ENCODE assay signal across 9 cellular contexts in the genomic region with DNA sequence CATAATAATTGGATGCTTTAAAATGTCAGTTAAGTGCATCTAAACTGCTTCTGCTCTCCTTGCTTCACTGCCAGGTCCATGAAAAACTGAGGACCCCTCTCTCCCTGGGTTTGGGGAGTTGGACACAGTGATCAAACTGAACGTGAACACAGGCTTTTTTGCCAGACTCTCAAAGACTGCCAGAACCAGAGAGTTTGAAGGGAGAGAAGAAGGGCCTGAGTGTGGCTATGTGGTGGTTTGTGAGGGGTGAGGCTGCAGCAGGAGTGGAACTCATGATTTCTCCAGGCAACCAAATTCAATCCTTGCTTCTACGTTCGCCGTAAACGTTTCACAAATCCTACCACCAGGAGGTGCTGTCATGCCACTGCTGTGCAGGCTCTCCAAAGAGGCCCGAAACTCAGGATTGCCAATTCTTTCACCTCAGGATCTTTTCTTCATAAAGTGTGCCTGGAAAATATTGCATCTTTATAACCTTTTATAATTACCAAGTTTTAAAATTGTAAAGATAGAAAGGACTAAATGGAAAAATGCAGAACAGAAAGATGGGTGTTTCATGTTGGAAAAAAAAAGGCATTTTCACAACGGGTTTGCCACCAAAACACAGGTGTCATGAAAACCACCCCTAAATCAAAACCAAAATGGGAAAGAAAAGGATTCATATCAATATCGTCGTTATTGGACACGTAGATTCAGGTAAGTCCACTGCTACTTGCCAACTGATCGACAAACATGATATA. TPM values are rescaled to one million over a fixed set of nuclear protein-coding genes. Genes with fewer than 3 reads are reported as not detected.
DNase-seq lines count a peak whose midpoint lies in the region; ATAC-seq, FAIRE-seq and TF ChIP-seq lines count a peak whose summit lies in the region.
"Had no signal": no experiment of that assay in that cellular context is flagged by ENCODE, and none has a peak within 500 bp of the region (broad histone marks: within the 10 kb centered on the region; RNA-seq: fewer than 3 reads in every experiment).

No MANE protein-coding gene starts in this region.

- no peaks in the 10 kb centered on the region for H3K79me2 ChIP-seq in endothelial cell of umbilical vein (ENCODE audit: control insufficient read depth, insufficient read depth, low read length)

- no peaks in the 10 kb centered on the region for H3K9me3 ChIP-seq in endothelial cell of umbilical vein (replicated peaks; ENCODE audit: control insufficient read depth, insufficient read depth, low read length)

- no peaks in the 10 kb centered on the region for H3K9me1 ChIP-seq in endothelial cell of umbilical vein (replicated peaks; ENCODE audit: control insufficient read depth, extremely low read depth, insufficient read depth, low read length)

- H3K27me3 ChIP-seq in endothelial cell of umbilical vein (ENCODE audit: control insufficient read depth in 2 of 2, insufficient read depth in 2 of 2, low read length in 2 of 2) = no peaks in the 10 kb centered on the region

- H3K4me3 ChIP-seq in endothelial cell of umbilical vein (replicated peaks in 1 of 3; ENCODE audit: insufficient read depth in 1 of 3, low read depth in 1 of 3, low read length in 3 of 3) = no peak overlapping the region

- peaks cover 6% of the 10 kb centered on the region for H3K4me1 ChIP-seq in endothelial cell of umbilical vein (ENCODE audit: control insufficient read depth, extremely low read depth, insufficient read depth, low read length)

- H3K9me3 Mint-ChIP-seq in activated CD4-positive, alpha-beta T cell treated with anti-CD3 and anti-CD28 coated beads for 36 hours (ENCODE audit: low read depth) = no peaks in the 10 kb centered on the region
- peaks cover 3% of the 10 kb centered on the region for H3K9me3 Mint-ChIP-seq in mesothelial cell of epicardium
- H3K9me3 Mint-ChIP-seq: stimulated activated naive CD8-positive, alpha-beta T cell treated with anti-CD3 and anti-CD28 coated beads, Interleukin-15, Interleukin-2, amounts not matched to agents 100 ng/mL and 50 ng/mL, for 24 hours had no signal

- H4K20me1 ChIP-seq in endothelial cell of umbilical vein (replicated peaks; ENCODE audit: control insufficient read depth, extremely low read depth, insufficient read depth, low read length) = no peaks in the 10 kb centered on the region

- H3K27me3 Mint-ChIP-seq in activated CD4-positive, alpha-beta T cell treated with anti-CD3 and anti-CD28 coated beads for 36 hours = peaks cover 25% of the 10 kb centered on the region
- H3K27me3 Mint-ChIP-seq in mesothelial cell of epicardium (ENCODE audit: low read depth) = peaks cover 5% of the 10 kb centered on the region

- TF ChIP-seq CTCF in LNCAP (IDR thresholded peaks at IDR 0.05) (peak; percentile 85), endothelial cell of umbilical vein (IDR thresholded peaks at IDR 0.05; ENCODE audit: extremely low read depth in 1 of 2, insufficient read depth in 1 of 2, low read depth in 1 of 2, low read length in 2 of 2) (peak; percentile 80 to 83), mesothelial cell of epicardium (IDR thresholded peaks at IDR 0.05; ENCODE audit: unreplicated experiment) (peak; percentile 82)

- TF ChIP-seq POLR2A in endothelial cell of umbilical vein (IDR thresholded peaks at IDR 0.05; ENCODE audit: low read depth, low read length) = no peak

- no peak overlapping the region for H2AFZ ChIP-seq in endothelial cell of umbilical vein (ENCODE audit: low read depth, low read length)

- no peaks in the 10 kb centered on the region for H3K36me3 ChIP-seq in endothelial cell of umbilical vein (ENCODE audit: control insufficient read depth in 2 of 2, extremely low read depth in 1 of 2, insufficient read depth in 2 of 2, low read length in 2 of 2)

- CTCF ChIA-PET in activated CD4-positive, alpha-beta T cell treated with anti-CD3 and anti-CD28 coated beads for 36 hours (lab: Charles Lee) = interaction anchor here (0.7 to 1.3 kb wide), 8 partner anchors 8 to 286 kb away, joined by 3 to 4 read pairs (median 3); no protein-coding TSS in a partner anchor
- CTCF ChIA-PET in endothelial cell of umbilical vein (lab: Charles Lee) = interaction anchor here (0.6 to 7.2 kb wide), 18 partner anchors 9 to 539 kb away, joined by 3 to 122 read pairs (median 4); partner anchors contain the start of genes COMMD2, RNF13 and WWTR1

- dilution Hi-C loops in endothelial cell of umbilical vein (cut with MboI; ENCODE audit: extremely low pct_ligation_motif_present, low sequenced_read_pairs) = no loop called here

- H3K27ac ChIP-seq in endothelial cell of umbilical vein (ENCODE audit: insufficient read depth, low read depth, low read length) = no peak overlapping the region

- peak; percentile 97 for FAIRE-seq in endothelial cell of umbilical vein (lab: Jason Lieb, UNC)

- intact Hi-C loops in activated CD4-positive, alpha-beta T cell treated with anti-CD3 and anti-CD28 coated beads for 36 hours (cut with DNase I, micrococcal nuclease) = loop anchor here in 1 of 2 experiments (1.0 to 5.0 kb wide), 2 partner anchors 258 to 278 kb away; partner anchors contain the start of gene COMMD2
- intact Hi-C loops in endothelial cell of umbilical vein (cut with micrococcal nuclease) = loop anchor here (1.0 to 10.0 kb wide), 4 partner anchors 223 to 441 kb away; no protein-coding TSS in a partner anchor

- no peak overlapping the region for H3K9ac ChIP-seq in endothelial cell of umbilical vein (replicated peaks; ENCODE audit: extremely low read depth, insufficient read depth, low read length)

- no peak overlapping the region for H3K4me3 Mint-ChIP-seq in activated CD4-positive, alpha-beta T cell treated with anti-CD3 and anti-CD28 coated beads for 36 hours
- H3K4me3 Mint-ChIP-seq in mesothelial cell of epicardium = peak overlapping the region; percentile 21
- H3K4me3 Mint-ChIP-seq: stimulated activated naive CD8-positive, alpha-beta T cell treated with anti-CD3 and anti-CD28 coated beads, Interleukin-15, Interleukin-2, amounts not matched to agents 100 ng/mL and 50 ng/mL, for 24 hours had no signal

- no peaks in the 10 kb centered on the region for H3K4me1 Mint-ChIP-seq in activated CD4-positive, alpha-beta T cell treated with anti-CD3 and anti-CD28 coated beads for 36 hours
- H3K4me1 Mint-ChIP-seq in mesothelial cell of epicardium = peaks cover 15% of the 10 kb centered on the region

- H3K4me2 ChIP-seq in endothelial cell of umbilical vein (ENCODE audit: insufficient read depth, low read length) = no peak overlapping the region

- peak; percentile 67 for DNase-seq in activated CD4-positive, alpha-beta T cell treated with anti-CD3 and anti-CD28 coated beads for 36 hours
- DNase-seq in activated CD4-positive, alpha-beta T cell treated with anti-CD3 and anti-CD28 coated beads, Interleukin-2, amount 50 U/mL, for 4 hours = no peak
- peak; percentile 76 for DNase-seq in endothelial cell of umbilical vein (ENCODE audit: low read depth, low spot score)
- DNase-seq in mesothelial cell of epicardium (ENCODE audit: low spot score in 2 of 2, unreplicated experiment in 2 of 2) = peak; percentile 40 to 76
- DNase-seq in ureter (ENCODE audit: low spot score) = peak; percentile 67

- H3K36me3 Mint-ChIP-seq in activated CD4-positive, alpha-beta T cell treated with anti-CD3 and anti-CD28 coated beads for 36 hours (ENCODE audit: low read depth) = no peaks in the 10 kb centered on the region
- H3K36me3 Mint-ChIP-seq in mesothelial cell of epicardium = peaks cover 1% of the 10 kb centered on the region

- H3K27ac Mint-ChIP-seq in activated CD4-positive, alpha-beta T cell treated with anti-CD3 and anti-CD28 coated beads for 36 hours = no peak overlapping the region
- H3K27ac Mint-ChIP-seq in mesothelial cell of epicardium = no peak overlapping the region
- H3K27ac Mint-ChIP-seq: stimulated activated naive CD8-positive, alpha-beta T cell treated with anti-CD3 and anti-CD28 coated beads, Interleukin-15, Interleukin-2, amounts not matched to agents 100 ng/mL and 50 ng/mL, for 24 hours had no signal

- no peak for ATAC-seq in activated CD4-positive, alpha-beta T cell treated with anti-CD3 and anti-CD28 coated beads for 36 hours
- peak; percentile 93 for ATAC-seq in SK-N-SH treated with all-trans-retinoic acid at 6 μM for 48 hours
- ATAC-seq in GM19455 (IDR thresholded peaks at IDR 0.05; ENCODE audit: unreplicated experiment) = no peak

- no TSS peak for BruUV-seq in endothelial cell of umbilical vein (replicated peaks; lab: Mats Ljungman, UMichigan)

- POLR2A ChIA-PET in activated CD4-positive, alpha-beta T cell treated with anti-CD3 and anti-CD28 coated beads for 36 hours (lab: Charles Lee) = no interaction called here
- POLR2A ChIA-PET in endothelial cell of umbilical vein (lab: Charles Lee) = no interaction called here

TF ChIP-seq in SK-N-SH treated with all-trans-retinoic acid at 6 μM for 48 hours, 23 proteins besides CTCF, POLR2A, EP300 and RAD21 (continues in another document):
- no peak for TF ChIP-seq ZFP30 (CRISPR knock-in tag; IDR thresholded peaks at IDR 0.05)
- TF ChIP-seq ISL1 (CRISPR knock-in tag; IDR thresholded peaks at IDR 0.05) = no peak
- no peak for TF ChIP-seq PPARA (CRISPR knock-in tag; IDR thresholded peaks at IDR 0.05; ENCODE audit: borderline replicate concordance)
- TF ChIP-seq TCF4 (CRISPR knock-in tag; IDR thresholded peaks at IDR 0.05; ENCODE audit: borderline replicate concordance) = no peak
- TF ChIP-seq ZNF565 (CRISPR knock-in tag; conservative IDR thresholded peaks at IDR 0.05; ENCODE audit: low read depth) = no peak

TF ChIP-seq in endothelial cell of umbilical vein, 7 proteins besides CTCF, POLR2A, EP300 and RAD21 (continues in another document):
- TF ChIP-seq GATA2 (IDR thresholded peaks at IDR 0.05; ENCODE audit: insufficient read depth, insufficient read length, low read depth, low read length) (no peak), EZH2 (IDR thresholded peaks at IDR 0.05; ENCODE audit: borderline replicate concordance, low read depth, low read length, severe bottlenecking) (no peak), MAX (IDR thresholded peaks at IDR 0.05; ENCODE audit: insufficient read depth, insufficient read length) (no peak), FOS (IDR thresholded peaks at IDR 0.05; ENCODE audit: borderline replicate concordance, insufficient read depth, low read length) (no peak), MYC (IDR thresholded peaks at IDR 0.05; ENCODE audit: low read depth, low read length) (no peak)

RNA-seq across cellular contexts. Expression of gene TM4SF4, which starts 19.7 kb away (rescaled TPM):
- not detected for total RNA-seq in activated CD4-positive, alpha-beta T cell treated with anti-CD3 and anti-CD28 coated beads for 36 hours
- total RNA-seq in endothelial cell of umbilical vein (not detected in 2 replicates), mesothelial cell of epicardium (0.34 to 1.8 TPM (median 1.4 TPM) in 3 replicates), ureter (not detected)
- polyA plus RNA-seq in endothelial cell of umbilical vein = not detected in 2 replicates
- not detected in 2 replicates for polyA plus RNA-seq in endothelial cell of umbilical vein (2011; cell fraction: cytosol; rRNA removed)
- polyA plus RNA-seq in endothelial cell of umbilical vein (2011; cell fraction: nucleus; rRNA removed) = not detected in 2 replicates
- polyA plus RNA-seq in endothelial cell of umbilical vein (2012) = not detected in 2 replicates
- polyA minus RNA-seq in endothelial cell of umbilical vein = not detected in 2 replicates
- polyA minus RNA-seq in endothelial cell of umbilical vein (2011; cell fraction: cytosol; rRNA and poly(A)+ RNA removed) = not detected
- polyA minus RNA-seq in endothelial cell of umbilical vein (2011; cell fraction: nucleus; rRNA and poly(A)+ RNA removed) = not detected in 2 replicates

Comparison
In these comparisons a context has a peak if more than half of its experiments do, and no peak if none do; other contexts are left out.
1. DNase-seq: peak in activated CD4-positive, alpha-beta T cell treated with anti-CD3 and anti-CD28 coated beads for 36 hours (single experiment), endothelial cell of umbilical vein (single experiment), mesothelial cell of epicardium (2 of 2) and ureter (single experiment); none in activated CD4-positive, alpha-beta T cell treated with anti-CD3 and anti-CD28 coated beads, Interleukin-2, amount 50 U/mL, for 4 hours (0 of 2).
2. Peak in every context shown above with its lines, with median percentiles within 50 percentile points of each other: CTCF ChIP-seq.